In the genomic region with DNA sequence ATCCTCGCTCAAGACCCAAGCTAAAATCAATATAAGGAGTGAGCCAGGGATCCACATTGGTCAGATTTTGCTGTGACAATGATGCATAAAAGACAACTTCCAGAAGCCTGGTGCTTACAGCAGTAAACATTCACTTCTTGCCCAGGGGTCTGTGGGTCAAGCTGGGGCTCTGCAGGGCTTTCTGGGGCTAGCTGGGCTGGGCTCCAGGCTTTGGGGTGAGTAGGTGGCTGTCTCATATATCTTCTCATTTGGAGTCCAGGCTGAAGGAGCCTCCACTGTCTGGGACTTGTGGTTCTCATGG, we compare ENCODE assay signal across 10 cellular contexts. TPM values are rescaled to one million over a fixed set of nuclear protein-coding genes. Genes with fewer than 3 reads are reported as not detected.
DNase-seq lines count a peak whose midpoint lies in the region; ATAC-seq and TF ChIP-seq lines count a peak whose summit lies in the region.
"Had no signal": no experiment of that assay in that cellular context is flagged by ENCODE, and none has a peak within 500 bp of the region (broad histone marks: within the 10 kb centered on the region; RNA-seq: fewer than 3 reads in every experiment).

No MANE protein-coding gene starts in this region.

- H3K9me3 ChIP-seq in DOHH2 (ENCODE audit: control insufficient read depth, insufficient read depth, low read length) (peaks cover 14% of the 10 kb centered on the region; the same call in 1 of the 2 replicates), SJCRH30 (replicated peaks) (no peaks in the 10 kb centered on the region; the same call in 1 of the 2 replicates), mucosa of descending colon (no peaks in the 10 kb centered on the region)

- H3K27me3 ChIP-seq in DOHH2 (ENCODE audit: control insufficient read depth, low read length), result no peaks in the 10 kb centered on the region
- no peaks in the 10 kb centered on the region for H3K27me3 ChIP-seq in SJCRH30
- H3K27me3 ChIP-seq in rectal smooth muscle tissue (ENCODE audit: control insufficient read depth, insufficient read depth, low read length), result no peaks in the 10 kb centered on the region
- H3K27me3 ChIP-seq in dorsolateral prefrontal cortex, result no peaks in the 10 kb centered on the region

- H3K9ac ChIP-seq in rectal smooth muscle tissue (ENCODE audit: low read length), result peak overlapping the region; percentile 14

- intact Hi-C loops in mucosa of descending colon (cut with DNase I, micrococcal nuclease), result no loop called here
- intact Hi-C loops in dorsolateral prefrontal cortex (cut with DNase I), result no loop called here

- peak overlapping the region; percentile 51 for H3K4me2 ChIP-seq in DOHH2 (ENCODE audit: low read length)

- DNase-seq in SJCRH30 (no peak), epithelial cell of proximal tubule (ENCODE audit: low read depth) (no peak), NCI-H1105 (lab: John Stamatoyannopoulos, UW) (no peak), mucosa of descending colon (no peak), dorsolateral prefrontal cortex (no peak)
- DNase-seq: central memory CD4-positive, alpha-beta T cell; NCI-H1694 had no signal

- TF ChIP-seq CTCF in DOHH2 (IDR thresholded peaks at IDR 0.05; ENCODE audit: low read depth, low read length, poor library complexity, severe bottlenecking) (no peak), epithelial cell of proximal tubule (conservative IDR thresholded peaks at IDR 0.05; ENCODE audit: low read depth, low read length) (no peak), mucosa of descending colon (IDR thresholded peaks at IDR 0.05) (no peak), dorsolateral prefrontal cortex (IDR thresholded peaks at IDR 0.05 in 54 of 56, conservative IDR thresholded peaks at IDR 0.05 in 2 of 56; ENCODE audit: low read depth in 1 of 56, partially characterized antibody in 56 of 56) (no peak)

- H3K36me3 ChIP-seq in DOHH2 (ENCODE audit: control insufficient read depth, low read length) (no peaks in the 10 kb centered on the region), SJCRH30 (no peaks in the 10 kb centered on the region), rectal smooth muscle tissue (ENCODE audit: control insufficient read depth, insufficient read depth, low read length) (no peaks in the 10 kb centered on the region), mucosa of descending colon (ENCODE audit: low read depth) (no peaks in the 10 kb centered on the region)

- peaks cover 9% of the 10 kb centered on the region for H3F3A ChIP-seq in DOHH2 (ENCODE audit: control insufficient read depth, insufficient read depth)

- H3K9me2 ChIP-seq in DOHH2 (replicated peaks; ENCODE audit: control insufficient read depth, low read length), result no peaks in the 10 kb centered on the region

- H4K20me1 ChIP-seq in DOHH2 (ENCODE audit: control insufficient read depth, insufficient read depth, low read depth, low read length), result no peaks in the 10 kb centered on the region

- ATAC-seq in mucosa of descending colon (no peak), HG02981 (IDR thresholded peaks at IDR 0.05; ENCODE audit: unreplicated experiment) (no peak)

- peaks cover 69% of the 10 kb centered on the region for H3K4me1 ChIP-seq in DOHH2 (ENCODE audit: control insufficient read depth, low read length)
- peaks cover 45% of the 10 kb centered on the region for H3K4me1 ChIP-seq in SJCRH30
- H3K4me1 ChIP-seq in rectal smooth muscle tissue (ENCODE audit: control insufficient read depth, insufficient read depth, low read length), result peaks cover 4% of the 10 kb centered on the region
- H3K4me1 ChIP-seq in mucosa of descending colon (ENCODE audit: low read depth), result peaks cover 39% of the 10 kb centered on the region

- H3K4me3 ChIP-seq in DOHH2 (ENCODE audit: low read length) (peak overlapping the region; percentile 31; the same call in 1 of the 2 replicates), SJCRH30 (peak overlapping the region; percentile 40), epithelial cell of proximal tubule (ENCODE audit: low read depth, low read length) (peak overlapping the region; percentile 52), rectal smooth muscle tissue (ENCODE audit: low read length) (no peak overlapping the region), mucosa of descending colon (no peak overlapping the region), dorsolateral prefrontal cortex (no peak overlapping the region)

- H3K79me2 ChIP-seq in DOHH2 (ENCODE audit: control insufficient read depth, low read length), result no peaks in the 10 kb centered on the region

- H3K27ac ChIP-seq in DOHH2 (ENCODE audit: low read depth, low read length) (peak overlapping the region; percentile 50), SJCRH30 (peak overlapping the region; percentile 90), rectal smooth muscle tissue (ENCODE audit: low read depth, low read length) (no peak overlapping the region), dorsolateral prefrontal cortex (peak overlapping the region in 4 of 59 donors; percentile 10 to 44 (median 18))

RNA-seq across cellular contexts. Expression of a gene that starts 25.8 kb away (rescaled TPM):
- total RNA-seq in SJCRH30 (2014; rRNA removed; shearing (Covaris generic)), result 67.0 and 71.9 TPM in 2 replicates
- total RNA-seq in epithelial cell of proximal tubule (16.2 and 20.9 TPM in 2 replicates), mucosa of descending colon (10 to 100 TPM; 51.8 to 60.0 (median 57.7) TPM), dorsolateral prefrontal cortex (10 to 100 TPM; 26.8 to 49.2 (median 37.1) TPM)

Comparison
In these comparisons a context has a peak if more than half of its experiments do, and no peak if none do; other contexts are left out.
1. H3K4me3 ChIP-seq: peak in DOHH2 (single experiment), SJCRH30 (single experiment) and epithelial cell of proximal tubule (single experiment); none in rectal smooth muscle tissue (single experiment), mucosa of descending colon (single experiment) and dorsolateral prefrontal cortex (0 of 59).